ENCODE assay signal across 8 cellular contexts in genomic region chr6:110878751-110879539, GRCh38. TPM values are rescaled to one million over a fixed set of nuclear protein-coding genes. Genes with fewer than 3 reads are reported as not detected.
DNase-seq lines count a peak whose midpoint lies in the region; ATAC-seq and TF ChIP-seq lines count a peak whose summit lies in the region.

No MANE protein-coding gene starts in this region.

- ATAC-seq in WTC11 (no peak), GM18520 (IDR thresholded peaks at IDR 0.05; ENCODE audit: unreplicated experiment) (no peak)

- intact Hi-C loops in esophagus squamous epithelium (cut with DNase I) (loop anchor here (5.0 kb wide), 1 partner anchor 62 kb away; the partner anchor contains the start of gene CDK19), ovary (cut with DNase I) (loop anchor here in 2 of 4 donors (10.0 kb wide), 2 partner anchors 64 to 76 kb away; partner anchors contain the start of genes CDK19 (in 1 of the 2) and GTF3C6 (in 1 of the 2))

- POLR2A ChIA-PET in WTC11 (lab: Charles Lee), result interaction anchor here (0.6 to 2.3 kb wide), 5 partner anchors 26 to 205 kb away, joined by 3 to 10 read pairs (median 4); partner anchors contain the start of genes CDK19 and GTF3C6

- no peak for TF ChIP-seq POLR2A in esophagus squamous epithelium (IDR thresholded peaks at IDR 0.05)
- no peak for TF ChIP-seq POLR2A in ovary (IDR thresholded peaks at IDR 0.05)

- H3K27ac Mint-ChIP-seq in WTC11, result peak overlapping the region; percentile 96

- peak; percentile 14 for DNase-seq in COLO668 (lab: John Stamatoyannopoulos, UW; ENCODE audit: unreplicated experiment)
- no peak for DNase-seq in HFF-Myc (ENCODE audit: extremely low read depth, low read depth)
- peak; percentile 48 for DNase-seq in WTC11 (ENCODE audit: low spot score)
- DNase-seq in esophagus squamous epithelium (lab: John Stamatoyannopoulos, UW), result no peak
- DNase-seq in ovary, result peak in 1 of 5 donors; percentile 34
- no peak for DNase-seq in coronary artery (ENCODE audit: low spot score)
- no peak for DNase-seq in mesenteric fat pad (ENCODE audit: low spot score)

- H3K36me3 Mint-ChIP-seq in WTC11, result peaks cover 5% of the 10 kb centered on the region; the same call in 1 of the 2 replicates

- no peaks in the 10 kb centered on the region for H3K27me3 Mint-ChIP-seq in WTC11 (ENCODE audit: low read depth)

- H3K9me3 ChIP-seq in esophagus squamous epithelium, result no peaks in the 10 kb centered on the region
- H3K9me3 ChIP-seq in ovary, result no peaks in the 10 kb centered on the region

- peaks cover 20 to 80% (median 68%) of the 10 kb centered on the region in 3 donors for H3K4me1 ChIP-seq in esophagus squamous epithelium
- H3K4me1 ChIP-seq in ovary (ENCODE audit: insufficient read depth), result peaks cover 13% of the 10 kb centered on the region

- H3K36me3 ChIP-seq in esophagus squamous epithelium, result no peaks in the 10 kb centered on the region
- no peaks in the 10 kb centered on the region for H3K36me3 ChIP-seq in ovary

- peak overlapping the region; percentile 84 for H3K4me3 Mint-ChIP-seq in WTC11

- TF ChIP-seq CTCF in HFF-Myc (IDR thresholded peaks at IDR 0.05; ENCODE audit: low read depth, low read length, missing control alignments) (peak; percentile 58), WTC11 (IDR thresholded peaks at IDR 0.05) (no peak), esophagus squamous epithelium (IDR thresholded peaks at IDR 0.05) (peak in 4 of 6 experiments; percentile 18 to 47 (median 38)), ovary (IDR thresholded peaks at IDR 0.05) (peak in 2 of 3 donors; percentile 7 to 25), coronary artery (IDR thresholded peaks at IDR 0.05) (no peak)

- H3K4me3 ChIP-seq in HFF-Myc (replicated peaks; ENCODE audit: low read depth, low read length) (peak overlapping the region; percentile 79), esophagus squamous epithelium (peak overlapping the region in 2 of 4 donors; percentile 5 to 33), ovary (no peak overlapping the region), coronary artery (no peak overlapping the region)

- H3K4me1 Mint-ChIP-seq in WTC11, result peaks cover 69% of the 10 kb centered on the region

- CTCF ChIA-PET in WTC11 (lab: Charles Lee), result interaction anchor here (0.5 to 4.1 kb wide), 7 partner anchors 12 to 260 kb away, joined by 3 to 27 read pairs (median 5); partner anchors contain the start of gene CDK19

- no peak for TF ChIP-seq EP300 in ovary (IDR thresholded peaks at IDR 0.05)

- H3K27ac ChIP-seq in esophagus squamous epithelium (peak overlapping the region in 2 of 4 donors; percentile 13 to 48), ovary (no peak overlapping the region), coronary artery (no peak overlapping the region)

- H3K27me3 ChIP-seq in esophagus squamous epithelium (no peaks in the 10 kb centered on the region), ovary (no peaks in the 10 kb centered on the region)

- no peaks in the 10 kb centered on the region for H3K9me3 Mint-ChIP-seq in WTC11

- 17 to 36% methylated on average over 10 of the region's 10 CpGs for WGBS in esophagus squamous epithelium, 2 donors
- 15 to 17% (median 17%) methylated on average over 10 of the region's 10 CpGs for WGBS in ovary, 3 donors

TF ChIP-seq in WTC11, 78 proteins besides CTCF, POLR2A, EP300 and RAD21:
- no peak for TF ChIP-seq ELF4 (CRISPR knock-in tag; IDR thresholded peaks at IDR 0.05; ENCODE audit: low read depth)
- TF ChIP-seq ARID4B (CRISPR knock-in tag; IDR thresholded peaks at IDR 0.05; ENCODE audit: borderline replicate concordance), result no peak
- TF ChIP-seq ZBTB43 (CRISPR knock-in tag; IDR thresholded peaks at IDR 0.05), result no peak
- 0 out of 2 replicates have a peak, but pooled peaks have one; percentile 40 for TF ChIP-seq GABPB1 (CRISPR knock-in tag; IDR thresholded peaks at IDR 0.05)
- TF ChIP-seq FOXK1 (CRISPR knock-in tag; IDR thresholded peaks at IDR 0.05), result 0 out of 2 replicates have a peak, but pooled peaks have one; percentile 36
- no peak for TF ChIP-seq RORB (CRISPR knock-in tag; IDR thresholded peaks at IDR 0.05)

RNA-seq across cellular contexts. Expression of gene AMD1, which starts 4.4 kb away (rescaled TPM):
- total RNA-seq in WTC11 (2021) (90.2 to 122 TPM (median 90.7 TPM) in 3 replicates), esophagus squamous epithelium (100 to 1,000 TPM in 2 of 4 donors, 10 to 100 TPM in 2; 53.6 to 116 (median 103) TPM), ovary (10 to 100 TPM; 56.2 to 67.8 (median 61.0) TPM), mesenteric fat pad (71.9 TPM)
- polyA plus RNA-seq in ovary, result 10 to 100 TPM; 24.4 to 38.4 TPM

Comparison
In these comparisons a context has a peak if more than half of its experiments do, and no peak if none do; other contexts are left out.
1. DNase-seq: peak in COLO668 (single experiment) and WTC11 (single experiment); none in HFF-Myc (single experiment), esophagus squamous epithelium (single experiment), coronary artery (single experiment) and mesenteric fat pad (single experiment).
2. CTCF ChIP-seq: peak in HFF-Myc (single experiment), esophagus squamous epithelium (4 of 6) and ovary (2 of 3); none in WTC11 (single experiment) and coronary artery (single experiment).